Comparison of ENCODE assay signal across 10 cellular contexts in the genomic region with DNA sequence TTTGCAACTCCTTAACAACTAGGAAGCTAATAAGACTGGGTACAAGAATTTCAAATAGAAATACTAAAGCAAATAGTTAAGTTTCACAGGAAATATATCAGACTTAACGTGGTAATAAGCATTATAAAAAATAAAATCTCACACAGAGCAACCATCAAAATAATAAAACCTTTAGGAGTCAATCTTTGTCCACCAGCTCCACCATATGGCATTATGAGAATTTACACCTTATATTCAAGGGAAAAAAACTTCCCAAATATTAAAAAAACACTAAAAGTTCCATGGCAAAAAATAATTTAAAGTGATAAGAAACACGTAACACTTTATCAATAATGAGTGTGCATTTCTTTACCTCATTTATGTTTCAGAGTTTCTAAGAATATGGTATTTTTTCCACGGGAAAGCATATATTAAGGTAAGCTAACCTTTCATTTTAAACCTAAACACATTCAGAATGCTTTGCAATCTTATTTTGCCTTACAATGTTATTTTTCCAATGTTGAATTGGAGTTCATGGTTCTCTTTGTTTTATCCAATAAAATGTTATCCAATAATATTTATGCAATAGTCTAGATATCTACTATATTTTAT.
DNase-seq lines count a peak whose midpoint lies in the region; ATAC-seq, FAIRE-seq and TF ChIP-seq lines count a peak whose summit lies in the region.
"Had no signal": no experiment of that assay in that cellular context is flagged by ENCODE, and none has a peak within 500 bp of the region (broad histone marks: within the 10 kb centered on the region; RNA-seq: fewer than 3 reads in every experiment).

No MANE protein-coding gene starts in this region.

- no peaks in the 10 kb centered on the region for H3K79me2 ChIP-seq in HCT116 (ENCODE audit: insufficient read depth, low read length)

- peaks cover 4% of the 10 kb centered on the region; the same call in 1 of the 2 replicates for H3K9me3 ChIP-seq in AG04450 (ENCODE audit: control insufficient read depth, insufficient read depth, low read length)
- peaks cover 0 to 3% of the 10 kb centered on the region in 2 experiments; a peak in 2 of 4 replicates for H3K9me3 ChIP-seq in HCT116 (ENCODE audit: control insufficient read depth in 1 of 2, insufficient read depth in 1 of 2, low read depth in 1 of 2, low read length in 2 of 2)
- peaks cover 3% of the 10 kb centered on the region for H3K9me3 ChIP-seq in aorta (ENCODE audit: control insufficient read depth, low read length)

- no peak overlapping the region for H3K4me3 ChIP-seq in AG04450 (ENCODE audit: low read depth, low read length)
- H3K4me3 ChIP-seq in HCT116 (replicated peaks in 1 of 2; ENCODE audit: low read depth in 1 of 2, low read length in 2 of 2) = no peak overlapping the region
- no peak overlapping the region for H3K4me3 ChIP-seq in aorta (ENCODE audit: low read length in 2 of 2)

- TF ChIP-seq RAD21 in HCT116 (IDR thresholded peaks at IDR 0.05; ENCODE audit: low read depth) = peak; percentile 57

- WGBS in aorta, 2 donors = 19 to 20% methylated on average over 3 of the region's 3 CpGs

- CTCF ChIA-PET in AG04450 (lab: Charles Lee) (interaction anchor here (0.6 to 4.8 kb wide), 3 partner anchors 28 to 1120 kb away, joined by 4 to 23 read pairs (median 5); no protein-coding TSS in a partner anchor), HCT116 (lab: Charles Lee) (interaction anchor here (0.6 to 3.2 kb wide), 8 partner anchors 12 to 1833 kb away, joined by 3 to 14 read pairs (median 4); no protein-coding TSS in a partner anchor)

- H3K4me1 ChIP-seq in HCT116 (ENCODE audit: control insufficient read depth in 1 of 2, insufficient read depth in 2 of 2, low read length in 2 of 2) (no peaks in the 10 kb centered on the region), aorta (ENCODE audit: control insufficient read depth in 1 of 2, insufficient read depth in 2 of 2, low read length in 2 of 2) (no peaks in the 10 kb centered on the region)

- H3K27ac ChIP-seq in AG04450 (ENCODE audit: low read depth, low read length) = no peak overlapping the region
- H3K27ac ChIP-seq in HCT116 (ENCODE audit: low read depth, low read length) = no peak overlapping the region
- no peak overlapping the region for H3K27ac ChIP-seq in aorta (ENCODE audit: low read depth in 1 of 2, low read length in 2 of 2)

- H3K27me3 ChIP-seq in AG04450 (ENCODE audit: control insufficient read depth, insufficient read depth, low read length) (no peaks in the 10 kb centered on the region), HCT116 (ENCODE audit: insufficient read depth, low read length) (no peaks in the 10 kb centered on the region), aorta (ENCODE audit: control insufficient read depth in 1 of 2, insufficient read depth in 2 of 2, low read length in 1 of 2) (peaks cover 0 to 2% of the 10 kb centered on the region in 2 donors)

- 0 out of 2 replicates have a peak, but pooled peaks have one; percentile 8 for TF ChIP-seq CTCF in AG04450 (IDR thresholded peaks at IDR 0.05; ENCODE audit: low read depth, low read length)
- peak; percentile 32 to 64 (median 34); a peak in 4 of 6 replicates for TF ChIP-seq CTCF in HCT116 (IDR thresholded peaks at IDR 0.05 in 2 of 3, conservative IDR thresholded peaks at IDR 0.05 in 1 of 3; ENCODE audit: borderline replicate concordance in 1 of 3, insufficient read depth in 1 of 3, low read depth in 2 of 3, low read length in 2 of 3)

- DNase-seq in AG04450 (ENCODE audit: low read depth, low spot score) = no peak
- no peak for DNase-seq in HCT116 (ENCODE audit: low read depth, low spot score)
- DNase-seq in SK-MEL-5 (ENCODE audit: low read depth, low spot score) = peak; percentile 38
- DNase-seq in T-helper 1 cell = no peak
- DNase-seq in stimulated activated CD4-positive, alpha-beta T cell treated with anti-CD3 and anti-CD28 coated beads, Interleukin-2, amount 100 ng/mL, for 24 hours = no peak
- no peak for DNase-seq in aorta
- DNase-seq in NCI-H1436 treated with DMSO at 0.1 percent for 48 hours (lab: John Stamatoyannopoulos, UW) = no peak
- DNase-seq: activated T-cell treated with anti-CD3 and anti-CD28 coated beads, Interleukin-2, amount 50 U/mL, for 1 hour; SHP77 treated with DMSO at 0.1 percent for 48 hours had no signal

- ATAC-seq in HCT116 (0 out of 2 replicates have a peak, but pooled peaks have one; percentile 53), aorta (ENCODE audit: low FRiP score) (no peak)

- in situ Hi-C loops in SK-MEL-5 (cut with HindIII; ENCODE audit: low pct_unique_long_range_greater_than_20kb, low sequenced_read_pairs) = no loop called here

- H3K4me2 ChIP-seq in HCT116 (ENCODE audit: low read length) = no peak overlapping the region

- no peaks in the 10 kb centered on the region for H4K20me1 ChIP-seq in HCT116 (ENCODE audit: insufficient read depth)

- POLR2A ChIA-PET in AG04450 (lab: Yijun Ruan, JAX) = no interaction called here
- POLR2A ChIA-PET in HCT116 (lab: Charles Lee) = no interaction called here

- FAIRE-seq in islet of Langerhans (lab: Jason Lieb, UNC) = peak; percentile 96

- H2AFZ ChIP-seq in HCT116 (ENCODE audit: low read depth, low read length, poor library complexity, severe bottlenecking) = peak overlapping the region; percentile 17

- H3K9me2 ChIP-seq in HCT116 (ENCODE audit: insufficient read depth) = no peaks in the 10 kb centered on the region

- no TSS peak for BruUV-seq in HCT116 (replicated peaks; lab: Mats Ljungman, UMichigan)

- TF ChIP-seq POLR2A in HCT116 (IDR thresholded peaks at IDR 0.05; ENCODE audit: borderline replicate concordance, extremely low read depth, insufficient read depth, insufficient read length) = no peak

- H3K9ac ChIP-seq in HCT116 (ENCODE audit: low read length) = no peak overlapping the region

- intact Hi-C loops in HCT116 (cut with micrococcal nuclease) (loop anchor here (5.0 kb wide), 1 partner anchor 1120 kb away; no protein-coding TSS in a partner anchor), aorta (cut with DNase I) (loop anchor here (5.0 to 10.0 kb wide), 3 partner anchors 655 to 1123 kb away; no protein-coding TSS in a partner anchor)

- H3K36me3 ChIP-seq in HCT116 (ENCODE audit: control insufficient read depth in 1 of 2, insufficient read depth in 2 of 2, low read length in 2 of 2) = no peaks in the 10 kb centered on the region
- no peaks in the 10 kb centered on the region for H3K36me3 ChIP-seq in aorta (ENCODE audit: control insufficient read depth in 1 of 2, insufficient read depth in 2 of 2, low read length in 1 of 2)

- RAD21 ChIA-PET in HCT116 (lab: Charles Lee; ENCODE audit: low non-redundant PET in 1 of 2, low total read pairs in 2 of 2, uncharacterized antibody in 2 of 2, unreplicated experiment in 2 of 2) = interaction anchor here in 1 of 2 experiments (1.0 to 1.5 kb wide), 2 partner anchors 38 to 844 kb away, joined by 3 to 4 read pairs; no protein-coding TSS in a partner anchor

TF ChIP-seq in HCT116, 20 proteins besides CTCF, POLR2A, EP300 and RAD21:
- TF ChIP-seq EGR1 (IDR thresholded peaks at IDR 0.05; ENCODE audit: low read depth) (no peak), ELF1 (IDR thresholded peaks at IDR 0.05; ENCODE audit: borderline replicate concordance, low read depth) (no peak), CEBPB (IDR thresholded peaks at IDR 0.05; ENCODE audit: low read depth) (no peak), ZNF274 (IDR thresholded peaks at IDR 0.05; ENCODE audit: low read depth, low read length) (no peak), EZH2phosphoT487 (IDR thresholded peaks at IDR 0.05; ENCODE audit: borderline replicate concordance) (no peak), JUND (IDR thresholded peaks at IDR 0.05) (no peak), EZH2 (IDR thresholded peaks at IDR 0.05) (no peak), POLR2AphosphoS5 (IDR thresholded peaks at IDR 0.05; ENCODE audit: low read depth, low read length) (no peak), SRF (IDR thresholded peaks at IDR 0.05; ENCODE audit: low read depth) (no peak), FOSL1 (IDR thresholded peaks at IDR 0.05; ENCODE audit: low read depth) (no peak)
- TF ChIP-seq, protein P1, sequence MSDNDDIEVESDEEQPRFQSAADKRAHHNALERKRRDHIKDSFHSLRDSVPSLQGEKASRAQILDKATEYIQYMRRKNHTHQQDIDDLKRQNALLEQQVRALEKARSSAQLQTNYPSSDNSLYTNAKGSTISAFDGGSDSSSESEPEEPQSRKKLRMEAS (IDR thresholded peaks at IDR 0.05) = no peak
- TF ChIP-seq, protein P2, sequence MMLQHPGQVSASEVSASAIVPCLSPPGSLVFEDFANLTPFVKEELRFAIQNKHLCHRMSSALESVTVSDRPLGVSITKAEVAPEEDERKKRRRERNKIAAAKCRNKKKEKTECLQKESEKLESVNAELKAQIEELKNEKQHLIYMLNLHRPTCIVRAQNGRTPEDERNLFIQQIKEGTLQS (IDR thresholded peaks at IDR 0.05) = no peak
- TF ChIP-seq, protein P3, sequence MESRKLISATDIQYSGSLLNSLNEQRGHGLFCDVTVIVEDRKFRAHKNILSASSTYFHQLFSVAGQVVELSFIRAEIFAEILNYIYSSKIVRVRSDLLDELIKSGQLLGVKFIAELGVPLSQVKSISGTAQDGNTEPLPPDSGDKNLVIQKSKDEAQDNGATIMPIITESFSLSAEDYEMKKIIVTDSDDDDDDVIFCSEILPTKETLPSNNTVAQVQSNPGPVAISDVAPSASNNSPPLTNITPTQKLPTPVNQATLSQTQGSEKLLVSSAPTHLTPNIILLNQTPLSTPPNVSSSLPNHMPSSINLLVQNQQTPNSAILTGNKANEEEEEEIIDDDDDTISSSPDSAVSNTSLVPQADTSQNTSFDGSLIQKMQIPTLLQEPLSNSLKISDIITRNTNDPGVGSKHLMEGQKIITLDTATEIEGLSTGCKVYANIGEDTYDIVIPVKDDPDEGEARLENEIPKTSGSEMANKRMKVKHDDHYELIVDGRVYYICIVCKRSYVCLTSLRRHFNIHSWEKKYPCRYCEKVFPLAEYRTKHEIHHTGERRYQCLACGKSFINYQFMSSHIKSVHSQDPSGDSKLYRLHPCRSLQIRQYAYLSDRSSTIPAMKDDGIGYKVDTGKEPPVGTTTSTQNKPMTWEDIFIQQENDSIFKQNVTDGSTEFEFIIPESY (IDR thresholded peaks at IDR 0.05; ENCODE audit: extremely low read depth, insufficient replicate concordance, low read length) = no peak
TF ChIP-seq in HCT116: peak in this region for 0.
